Comparison of ENCODE assay signal across 2 cellular contexts in genomic region chr22:39427751-39428596, GRCh38.
TF ChIP-seq lines count a peak whose summit lies in the region.

No MANE protein-coding gene starts in this region.

TF ChIP-seq in HEK293, 187 proteins besides CTCF, POLR2A, EP300 and RAD21:
- peak; percentile 20; the same call in 1 of the 2 replicates for TF ChIP-seq PATZ1 (tag by site-specific recombination; IDR thresholded peaks at IDR 0.05)
- TF ChIP-seq ZNF571 (tag by site-specific recombination; IDR thresholded peaks at IDR 0.05): no peak
- TF ChIP-seq FEZF1 (tag by site-specific recombination; IDR thresholded peaks at IDR 0.05): no peak
- TF ChIP-seq SP3 (tag by site-specific recombination; IDR thresholded peaks at IDR 0.05): no peak
- no peak for TF ChIP-seq ZBTB26 (tag by site-specific recombination; optimal IDR thresholded peaks at IDR 0.05)
- TF ChIP-seq ZNF660 (tag by site-specific recombination; IDR thresholded peaks at IDR 0.05): no peak
TF ChIP-seq in HEK293: peak in this region for 1.

TF ChIP-seq in K562, 482 proteins besides CTCF, POLR2A, EP300 and RAD21:
- TF ChIP-seq POLR2G (IDR thresholded peaks at IDR 0.05; ENCODE audit: low read depth, low read length): peak; percentile 20; the same call in 1 of the 2 replicates
- no peak for TF ChIP-seq NFE2L1 (tag; IDR thresholded peaks at IDR 0.05; ENCODE audit: borderline replicate concordance, low read depth)
- TF ChIP-seq VEZF1 (CRISPR knock-in tag; IDR thresholded peaks at IDR 0.05): no peak
TF ChIP-seq in K562: peak in this region for 1.
